In genomic region chr17:43599835-43600234, GRCh38 we compare ENCODE assay signal across 14 cellular contexts. TPM values are rescaled to one million over a fixed set of nuclear protein-coding genes. Genes with fewer than 3 reads are reported as not detected.
DNase-seq lines count a peak whose midpoint lies in the region; ATAC-seq and TF ChIP-seq lines count a peak whose summit lies in the region.
"Had no signal": no experiment of that assay in that cellular context is flagged by ENCODE, and none has a peak within 500 bp of the region (broad histone marks: within the 10 kb centered on the region; RNA-seq: fewer than 3 reads in every experiment).

No MANE protein-coding gene starts in this region.

- DNase-seq in EL (peak; percentile 86), NCI-H446 treated with DMSO at 0.1 percent for 48 hours (lab: John Stamatoyannopoulos, UW) (peak; percentile 17), dermis blood vessel endothelial cell (peak; percentile 39), non-pigmented ciliary epithelial cell (ENCODE audit: low read depth) (peak; percentile 27), DMS153 treated with DMSO at 0.1 percent for 48 hours (lab: John Stamatoyannopoulos, UW; ENCODE audit: unreplicated experiment) (no peak), NCI-H146 (lab: John Stamatoyannopoulos, UW) (no peak), chondrocyte (ENCODE audit: low spot score) (no peak)
- DNase-seq in activated CD8-positive, alpha-beta T cell treated with anti-CD3 and anti-CD28 coated beads, Interleukin-2, amount 10 ng/mL, durations not matched to agents 7 days and 5 days, result no peak
- DNase-seq: amniotic stem cell, DMS153, NCI-H524 treated with DMSO at 0.1 percent for 48 hours, substantia nigra had no signal

- CTCF ChIA-PET in activated CD8-positive, alpha-beta T cell treated with anti-CD3 and anti-CD28 coated beads, Interleukin-2, amount 10 ng/mL, durations not matched to agents 7 days and 5 days (lab: Charles Lee), result interaction anchor here (1.2 kb wide), 1 partner anchor 167 kb away, joined by 3 read pairs; no protein-coding TSS in a partner anchor

- H3K36me3 Mint-ChIP-seq in activated CD8-positive, alpha-beta T cell treated with anti-CD3 and anti-CD28 coated beads, Interleukin-2, amount 10 ng/mL, durations not matched to agents 7 days and 5 days (ENCODE audit: low read depth), result no peaks in the 10 kb centered on the region
- H3K36me3 Mint-ChIP-seq in chondrocyte (ENCODE audit: low read depth), result no peaks in the 10 kb centered on the region

- no peak overlapping the region for H3K27ac Mint-ChIP-seq in activated CD8-positive, alpha-beta T cell treated with anti-CD3 and anti-CD28 coated beads, Interleukin-2, amount 10 ng/mL, durations not matched to agents 7 days and 5 days
- no peak overlapping the region for H3K27ac Mint-ChIP-seq in chondrocyte (ENCODE audit: unreplicated experiment)
- H3K27ac Mint-ChIP-seq: T-helper 1 cell treated with Interleukin-12 subunit alpha and Interleukin-12 subunit beta and Interleukin-4 antibody, amounts not matched to agents 30 μg/mL and 1 μg/mL, for 36 hours had no signal

- no peak for ATAC-seq in activated CD8-positive, alpha-beta T cell treated with anti-CD3 and anti-CD28 coated beads, Interleukin-2, amount 10 ng/mL, durations not matched to agents 7 days and 5 days
- ATAC-seq: left lobe of liver had no signal

- no peaks in the 10 kb centered on the region for H3K9me3 Mint-ChIP-seq in activated CD8-positive, alpha-beta T cell treated with anti-CD3 and anti-CD28 coated beads, Interleukin-2, amount 10 ng/mL, durations not matched to agents 7 days and 5 days (ENCODE audit: insufficient read depth)
- H3K9me3 Mint-ChIP-seq in chondrocyte (ENCODE audit: low read depth), result no peaks in the 10 kb centered on the region
- H3K9me3 Mint-ChIP-seq: T-helper 1 cell treated with Interleukin-12 subunit alpha and Interleukin-12 subunit beta and Interleukin-4 antibody, amounts not matched to agents 30 μg/mL and 1 μg/mL, for 36 hours had no signal

- no peaks in the 10 kb centered on the region for H3K4me1 Mint-ChIP-seq in activated CD8-positive, alpha-beta T cell treated with anti-CD3 and anti-CD28 coated beads, Interleukin-2, amount 10 ng/mL, durations not matched to agents 7 days and 5 days (ENCODE audit: low read depth)
- H3K4me1 Mint-ChIP-seq in chondrocyte (ENCODE audit: low read depth), result peaks cover 28% of the 10 kb centered on the region

- no peak overlapping the region for H3K4me3 Mint-ChIP-seq in activated CD8-positive, alpha-beta T cell treated with anti-CD3 and anti-CD28 coated beads, Interleukin-2, amount 10 ng/mL, durations not matched to agents 7 days and 5 days
- H3K4me3 Mint-ChIP-seq in chondrocyte (ENCODE audit: unreplicated experiment), result no peak overlapping the region
- H3K4me3 Mint-ChIP-seq: T-helper 1 cell treated with Interleukin-12 subunit alpha and Interleukin-12 subunit beta and Interleukin-4 antibody, amounts not matched to agents 30 μg/mL and 1 μg/mL, for 36 hours had no signal

- POLR2A ChIA-PET in activated CD8-positive, alpha-beta T cell treated with anti-CD3 and anti-CD28 coated beads, Interleukin-2, amount 10 ng/mL, durations not matched to agents 7 days and 5 days (lab: Charles Lee), result no interaction called here

- H3K27me3 Mint-ChIP-seq in activated CD8-positive, alpha-beta T cell treated with anti-CD3 and anti-CD28 coated beads, Interleukin-2, amount 10 ng/mL, durations not matched to agents 7 days and 5 days (ENCODE audit: low read depth), result peaks cover 2% of the 10 kb centered on the region
- peaks cover 4% of the 10 kb centered on the region for H3K27me3 Mint-ChIP-seq in chondrocyte (ENCODE audit: low read depth)

- no peak for TF ChIP-seq CTCF in chondrocyte (IDR thresholded peaks at IDR 0.05)

RNA-seq across cellular contexts. Expression of gene ETV4, which starts 53.7 kb away (rescaled TPM):
- total RNA-seq in dermis blood vessel endothelial cell (3.2 and 13.5 TPM in 2 replicates), chondrocyte (1.1 to 1.2 TPM (median 1.1 TPM) in 3 replicates)
- total RNA-seq in activated CD8-positive, alpha-beta T cell treated with anti-CD3 and anti-CD28 coated beads, Interleukin-2, amount 10 ng/mL, durations not matched to agents 7 days and 5 days, result 1 to 10 TPM; 2.7 to 3.9 TPM

Comparison
In these comparisons a context has a peak if more than half of its experiments do, and no peak if none do; other contexts are left out.
1. DNase-seq: peak in EL (single experiment), NCI-H446 treated with DMSO at 0.1 percent for 48 hours (single experiment), dermis blood vessel endothelial cell (single experiment) and non-pigmented ciliary epithelial cell (single experiment); none in activated CD8-positive, alpha-beta T cell treated with anti-CD3 and anti-CD28 coated beads, Interleukin-2, amount 10 ng/mL, durations not matched to agents 7 days and 5 days (single experiment), DMS153 treated with DMSO at 0.1 percent for 48 hours (single experiment), NCI-H146 (single experiment) and chondrocyte (single experiment).